22 cellular contexts compared by ENCODE assay signal in genomic region chr16:65510850-65511249, GRCh38.
DNase-seq lines count a peak whose midpoint lies in the region; TF ChIP-seq lines count a peak whose summit lies in the region.
"Had no signal": no experiment of that assay in that cellular context is flagged by ENCODE, and none has a peak within 500 bp of the region (broad histone marks: within the 10 kb centered on the region; RNA-seq: fewer than 3 reads in every experiment).

No MANE protein-coding gene starts in this region.

- H3K9me3 ChIP-seq in trophoblast cell (ENCODE audit: insufficient read depth, low read depth, low read length) = no peaks in the 10 kb centered on the region
- H3K9me3 ChIP-seq: esophagus squamous epithelium, stomach had no signal

- no peaks in the 10 kb centered on the region for H3K27me3 ChIP-seq in trophoblast cell (ENCODE audit: insufficient read depth, low read length)
- H3K27me3 ChIP-seq: esophagus squamous epithelium, stomach had no signal

- no peak overlapping the region for H4K12ac ChIP-seq in trophoblast cell (ENCODE audit: low read depth, low read length)

- peak overlapping the region; percentile 86 for H4K91ac ChIP-seq in trophoblast cell (ENCODE audit: low read depth, low read length)

- peaks cover 29% of the 10 kb centered on the region for H3K79me1 ChIP-seq in trophoblast cell (ENCODE audit: low read length)

- H3K36me3 ChIP-seq in trophoblast cell (ENCODE audit: control insufficient read depth in 1 of 2, insufficient read depth in 2 of 2, low read length in 2 of 2) = no peaks in the 10 kb centered on the region
- H3K36me3 ChIP-seq: esophagus squamous epithelium, stomach had no signal

- no peaks in the 10 kb centered on the region for H3K79me2 ChIP-seq in trophoblast cell (ENCODE audit: control insufficient read depth, insufficient read depth, low read length, poor library complexity)

- DNase-seq in ELR (ENCODE audit: low read depth) = peak; percentile 7
- peak; percentile 53 for DNase-seq in astrocyte of the cerebellum (ENCODE audit: low read depth)
- peak; percentile 22 for DNase-seq in hepatic stellate cell (ENCODE audit: low spot score)
- peak in 1 of 2 donors; percentile 35 for DNase-seq in trophoblast cell
- no peak for DNase-seq in RKO (ENCODE audit: low spot score)
- no peak for DNase-seq in NCI-H1436 treated with DMSO at 0.1 percent for 48 hours (lab: John Stamatoyannopoulos, UW)
- DNase-seq in activated CD4-positive, CD25-positive, alpha-beta regulatory T cell (lab: John Stamatoyannopoulos, UW) = no peak
- DNase-seq: activated CD4-positive, alpha-beta T cell treated with anti-CD3 and anti-CD28 coated beads for 1 hour; activated naive CD8-positive, alpha-beta T cell treated with anti-CD3 and anti-CD28 coated beads, Interleukin-2, amount 10 ng/mL, durations not matched to agents 7 days and 5 days; Calu3; central memory CD4-positive, alpha-beta T cell; esophagus squamous epithelium; GF-D8; immature natural killer cell; mammary epithelial cell; NCI-H1092 treated with DMSO at 0.1 percent for 48 hours; NCI-H2171 treated with DMSO at 0.1 percent for 48 hours; NCI-H82; stomach had no signal

- peak overlapping the region; percentile 94 for H3K27ac ChIP-seq in trophoblast cell (ENCODE audit: low read depth, low read length)
- H3K27ac ChIP-seq: esophagus squamous epithelium, KMS-11, SK-N-MC, stomach had no signal

- no peak overlapping the region for H4K8ac ChIP-seq in trophoblast cell (ENCODE audit: low read depth, low read length)

- H3K4me3 ChIP-seq in astrocyte of the cerebellum (ENCODE audit: low read depth, low read length) = no peak overlapping the region
- H3K4me3 ChIP-seq in trophoblast cell (ENCODE audit: low read depth, low read length) = no peak overlapping the region
- H3K4me3 ChIP-seq: esophagus squamous epithelium, GM12878, SK-N-MC, stomach had no signal

- no peak overlapping the region for H3K23ac ChIP-seq in trophoblast cell (ENCODE audit: low read length)

- peak overlapping the region; percentile 64 for H3K14ac ChIP-seq in trophoblast cell (ENCODE audit: low read length)

- no peak overlapping the region for H3K9ac ChIP-seq in trophoblast cell (ENCODE audit: low read length)
- H3K9ac ChIP-seq: KMS-11 had no signal

- WGBS in trophoblast cell (ENCODE audit: extremely low coverage, insufficient coverage, insufficient read length) = no CpG with 5 or more reads among the region's 7 CpGs

- peak overlapping the region; percentile 87 for H2AK5ac ChIP-seq in trophoblast cell (ENCODE audit: low read length)

- no peak for TF ChIP-seq CTCF in astrocyte of the cerebellum (IDR thresholded peaks at IDR 0.05; ENCODE audit: low read depth, low read length, missing control alignments)

- no peak overlapping the region for H3K4me2 ChIP-seq in trophoblast cell (ENCODE audit: low read length)
- H3K4me2 ChIP-seq: KMS-11 had no signal

- peak overlapping the region; percentile 74 for H2BK120ac ChIP-seq in trophoblast cell (ENCODE audit: insufficient read depth, low read length, poor library complexity)

- no peak overlapping the region for H3K18ac ChIP-seq in trophoblast cell (ENCODE audit: low read length)

- H3K4me1 ChIP-seq in trophoblast cell (ENCODE audit: control insufficient read depth in 1 of 2, insufficient read depth in 2 of 2, low read length in 2 of 2) = peaks cover 5 to 10% of the 10 kb centered on the region in 2 experiments
- H3K4me1 ChIP-seq: esophagus squamous epithelium, stomach had no signal

- in situ Hi-C loops in astrocyte of the cerebellum (cut with HindIII; ENCODE audit: low sequenced_read_pairs) = no loop called here

- no peak overlapping the region for H3K4ac ChIP-seq in trophoblast cell (ENCODE audit: low read depth, low read length)

- peak overlapping the region; percentile 91 for H2BK12ac ChIP-seq in trophoblast cell (ENCODE audit: low read length)

- H2BK5ac ChIP-seq in trophoblast cell (ENCODE audit: low read depth, low read length, poor library complexity) = peak overlapping the region; percentile 92

- no peak overlapping the region for H2AFZ ChIP-seq in trophoblast cell (ENCODE audit: insufficient read depth, low read length, poor library complexity)

Comparison
In these comparisons a context has a peak if more than half of its experiments do, and no peak if none do; other contexts are left out.
1. DNase-seq: peak in ELR (single experiment), astrocyte of the cerebellum (single experiment) and hepatic stellate cell (single experiment); none in RKO (single experiment), NCI-H1436 treated with DMSO at 0.1 percent for 48 hours (single experiment) and activated CD4-positive, CD25-positive, alpha-beta regulatory T cell (0 of 4).